ENCODE assay signal across 9 cellular contexts in genomic region chr1:26162220-26162703, GRCh38. TPM values are rescaled to one million over a fixed set of nuclear protein-coding genes. Genes with fewer than 3 reads are reported as not detected.
DNase-seq lines count a peak whose midpoint lies in the region; ATAC-seq and TF ChIP-seq lines count a peak whose summit lies in the region.
"Had no signal": no experiment of that assay in that cellular context is flagged by ENCODE, and none has a peak within 500 bp of the region (broad histone marks: within the 10 kb centered on the region; RNA-seq: fewer than 3 reads in every experiment).

No MANE protein-coding gene starts in this region.

- H3K36me3 ChIP-seq in adipocyte (ENCODE audit: control insufficient read depth, insufficient read depth, low read length, severe bottlenecking) (no peaks in the 10 kb centered on the region), kidney epithelial cell (ENCODE audit: control insufficient read depth, insufficient read depth, low read length) (no peaks in the 10 kb centered on the region), thyroid gland (no peaks in the 10 kb centered on the region)

- TF ChIP-seq CTCF in kidney epithelial cell (IDR thresholded peaks at IDR 0.05; ENCODE audit: insufficient read depth, low read length, poor library complexity, severe bottlenecking) (no peak), thyroid gland (IDR thresholded peaks at IDR 0.05) (no peak)

- peaks cover 9% of the 10 kb centered on the region for H3K4me1 ChIP-seq in adipocyte (ENCODE audit: control insufficient read depth, insufficient read depth, low read length)
- peaks cover 13 to 17% of the 10 kb centered on the region in 2 donors for H3K4me1 ChIP-seq in thyroid gland

- H3K4me3 ChIP-seq in adipocyte (ENCODE audit: low read length) = peak overlapping the region; percentile 60
- H3K4me3 ChIP-seq in kidney epithelial cell (ENCODE audit: low read depth, low read length) = peak overlapping the region; percentile 27
- peak overlapping the region in 2 of 3 donors; percentile 25 to 49 for H3K4me3 ChIP-seq in thyroid gland (replicated peaks in 1 of 3)

- no peaks in the 10 kb centered on the region for H3K9me3 Mint-ChIP-seq in activated CD4-positive, alpha-beta memory T cell treated with anti-CD3 and anti-CD28 coated beads for 36 hours
- H3K9me3 Mint-ChIP-seq in activated CD4-positive, alpha-beta memory T cell treated with anti-CD3 and anti-CD28 coated beads, Interleukin-2, amount 10 ng/mL, durations not matched to agents 7 days and 5 days = no peaks in the 10 kb centered on the region

- no peak for DNase-seq in activated CD4-positive, alpha-beta memory T cell treated with anti-CD3 and anti-CD28 coated beads for 36 hours
- no peak for DNase-seq in activated CD4-positive, alpha-beta memory T cell treated with anti-CD3 and anti-CD28 coated beads, Interleukin-2, amount 10 ng/mL, durations not matched to agents 7 days and 5 days
- DNase-seq in adipocyte (ENCODE audit: low read depth) (no peak), kidney epithelial cell (ENCODE audit: low read depth) (no peak), thyroid gland (no peak), NOMO-1 treated with DMSO at 0.1 percent for 48 hours (lab: John Stamatoyannopoulos, UW; ENCODE audit: unreplicated experiment) (no peak)

- WGBS in thyroid gland, 2 donors = 24 to 26% methylated on average over 19 to 20 of the region's 20 CpGs

- peaks cover 29% of the 10 kb centered on the region for H3K27me3 Mint-ChIP-seq in activated CD4-positive, alpha-beta memory T cell treated with anti-CD3 and anti-CD28 coated beads for 36 hours
- H3K27me3 Mint-ChIP-seq in activated CD4-positive, alpha-beta memory T cell treated with anti-CD3 and anti-CD28 coated beads, Interleukin-2, amount 10 ng/mL, durations not matched to agents 7 days and 5 days = peaks cover 47% of the 10 kb centered on the region

- peak overlapping the region in 1 of 3 donors; percentile 36 for H3K27ac ChIP-seq in thyroid gland

- no peak for TF ChIP-seq POLR2A in thyroid gland (IDR thresholded peaks at IDR 0.05)

- H3K9me3 ChIP-seq in adipocyte (ENCODE audit: control insufficient read depth, low read length) (no peaks in the 10 kb centered on the region), thyroid gland (no peaks in the 10 kb centered on the region)

- no peak overlapping the region for H3K9ac ChIP-seq in adipocyte (ENCODE audit: low read length)

- ATAC-seq in GM19023 (IDR thresholded peaks at IDR 0.05; ENCODE audit: unreplicated experiment) (no peak), GM19328 (IDR thresholded peaks at IDR 0.05; ENCODE audit: unreplicated experiment) (no peak)

- no peaks in the 10 kb centered on the region for H3K36me3 Mint-ChIP-seq in activated CD4-positive, alpha-beta memory T cell treated with anti-CD3 and anti-CD28 coated beads for 36 hours
- H3K36me3 Mint-ChIP-seq in activated CD4-positive, alpha-beta memory T cell treated with anti-CD3 and anti-CD28 coated beads, Interleukin-2, amount 10 ng/mL, durations not matched to agents 7 days and 5 days (ENCODE audit: low read depth) = no peaks in the 10 kb centered on the region

- intact Hi-C loops in activated CD4-positive, alpha-beta memory T cell treated with anti-CD3 and anti-CD28 coated beads for 36 hours (cut with micrococcal nuclease) = loop anchor here (5.0 kb wide), 2 partner anchors 55 to 125 kb away; no protein-coding TSS in a partner anchor
- intact Hi-C loops in thyroid gland (cut with DNase I) = loop anchor here (5.0 kb wide), 1 partner anchor 55 kb away; no protein-coding TSS in a partner anchor

- peaks cover 10% of the 10 kb centered on the region for H3K4me1 Mint-ChIP-seq in activated CD4-positive, alpha-beta memory T cell treated with anti-CD3 and anti-CD28 coated beads for 36 hours (ENCODE audit: low read depth)
- peaks cover 30% of the 10 kb centered on the region for H3K4me1 Mint-ChIP-seq in activated CD4-positive, alpha-beta memory T cell treated with anti-CD3 and anti-CD28 coated beads, Interleukin-2, amount 10 ng/mL, durations not matched to agents 7 days and 5 days

- POLR2A ChIA-PET in activated CD4-positive, alpha-beta memory T cell treated with anti-CD3 and anti-CD28 coated beads for 36 hours (lab: Charles Lee) = no interaction called here
- POLR2A ChIA-PET in activated CD4-positive, alpha-beta memory T cell treated with anti-CD3 and anti-CD28 coated beads, Interleukin-2, amount 10 ng/mL, durations not matched to agents 7 days and 5 days (lab: Charles Lee) = interaction anchor here (0.7 to 2.0 kb wide), 2 partner anchors 36 to 72 kb away, joined by 3 to 7 read pairs; partner anchors contain the start of gene CEP85

- peaks cover 34% of the 10 kb centered on the region for H3K27me3 ChIP-seq in adipocyte (replicated peaks; ENCODE audit: control insufficient read depth, insufficient read depth, low read length)
- peaks cover 26% of the 10 kb centered on the region for H3K27me3 ChIP-seq in kidney epithelial cell (ENCODE audit: control insufficient read depth, insufficient read depth, low read length)
- no peaks in the 10 kb centered on the region for H3K27me3 ChIP-seq in thyroid gland

- peak overlapping the region; percentile 24 for H3K4me3 Mint-ChIP-seq in activated CD4-positive, alpha-beta memory T cell treated with anti-CD3 and anti-CD28 coated beads for 36 hours
- H3K4me3 Mint-ChIP-seq in activated CD4-positive, alpha-beta memory T cell treated with anti-CD3 and anti-CD28 coated beads, Interleukin-2, amount 10 ng/mL, durations not matched to agents 7 days and 5 days = no peak overlapping the region

- CTCF ChIA-PET in activated CD4-positive, alpha-beta memory T cell treated with anti-CD3 and anti-CD28 coated beads for 36 hours (lab: Charles Lee) = interaction anchor here (0.6 to 3.5 kb wide), 4 partner anchors 18 to 57 kb away, joined by 3 to 19 read pairs (median 4); no protein-coding TSS in a partner anchor
- CTCF ChIA-PET in activated CD4-positive, alpha-beta memory T cell treated with anti-CD3 and anti-CD28 coated beads, Interleukin-2, amount 10 ng/mL, durations not matched to agents 7 days and 5 days (lab: Charles Lee) = interaction anchor here (1.2 to 2.7 kb wide), 6 partner anchors 23 to 255 kb away, joined by 3 to 14 read pairs (median 4); partner anchors contain the start of gene CEP85

- H3K27ac Mint-ChIP-seq in activated CD4-positive, alpha-beta memory T cell treated with anti-CD3 and anti-CD28 coated beads for 36 hours = no peak overlapping the region
- no peak overlapping the region for H3K27ac Mint-ChIP-seq in activated CD4-positive, alpha-beta memory T cell treated with anti-CD3 and anti-CD28 coated beads, Interleukin-2, amount 10 ng/mL, durations not matched to agents 7 days and 5 days

RNA-seq across cellular contexts. Expression of gene FAM110D, which starts 3.4 kb away (rescaled TPM):
- not detected for total RNA-seq in activated CD4-positive, alpha-beta memory T cell treated with anti-CD3 and anti-CD28 coated beads for 36 hours
- total RNA-seq in activated CD4-positive, alpha-beta memory T cell treated with anti-CD3 and anti-CD28 coated beads, Interleukin-2, amount 10 ng/mL, durations not matched to agents 7 days and 5 days = not detected
- total RNA-seq in kidney epithelial cell (0.07 and 0.79 TPM in 2 replicates), thyroid gland (10 to 100 TPM in 1 of 4 donors, 1 to 10 TPM in 3; 3.5 to 15.6 (median 6.8) TPM)

RNA-seq across cellular contexts. Expression of gene C1orf232, which starts 6.5 kb away (rescaled TPM):
- total RNA-seq in activated CD4-positive, alpha-beta memory T cell treated with anti-CD3 and anti-CD28 coated beads for 36 hours = not detected
- total RNA-seq in activated CD4-positive, alpha-beta memory T cell treated with anti-CD3 and anti-CD28 coated beads, Interleukin-2, amount 10 ng/mL, durations not matched to agents 7 days and 5 days = not detected
- total RNA-seq in kidney epithelial cell = not detected in 2 replicates
- total RNA-seq in thyroid gland = not detected
- total RNA-seq: pulmonary artery endothelial cell had no signal

RNA-seq across cellular contexts. Expression of gene ZNF593, which starts 7.4 kb away (rescaled TPM):
- total RNA-seq in activated CD4-positive, alpha-beta memory T cell treated with anti-CD3 and anti-CD28 coated beads for 36 hours = 10 to 100 TPM; 37.4 to 38.0 TPM
- 10 to 100 TPM; 20.3 to 22.9 TPM for total RNA-seq in activated CD4-positive, alpha-beta memory T cell treated with anti-CD3 and anti-CD28 coated beads, Interleukin-2, amount 10 ng/mL, durations not matched to agents 7 days and 5 days
- total RNA-seq in kidney epithelial cell (53.0 and 73.8 TPM in 2 replicates), thyroid gland (10 to 100 TPM; 18.3 to 65.8 (median 27.3) TPM)

RNA-seq across cellular contexts. Expression of gene ZNF593OS, which starts 9.4 kb away (rescaled TPM):
- total RNA-seq in activated CD4-positive, alpha-beta memory T cell treated with anti-CD3 and anti-CD28 coated beads for 36 hours = not detected
- total RNA-seq in activated CD4-positive, alpha-beta memory T cell treated with anti-CD3 and anti-CD28 coated beads, Interleukin-2, amount 10 ng/mL, durations not matched to agents 7 days and 5 days = not detected
- not detected in 2 replicates for total RNA-seq in kidney epithelial cell
- under 1 TPM in 1 of 4 donors, not detected in 3; 0.33 TPM for total RNA-seq in thyroid gland
- total RNA-seq: pulmonary artery endothelial cell had no signal

RNA-seq across cellular contexts. Expression of gene CNKSR1, which starts 15.0 kb away (rescaled TPM):
- total RNA-seq in activated CD4-positive, alpha-beta memory T cell treated with anti-CD3 and anti-CD28 coated beads for 36 hours = 1 to 10 TPM; 1.3 to 1.5 TPM
- 1 to 10 TPM; 1.8 to 5.3 TPM for total RNA-seq in activated CD4-positive, alpha-beta memory T cell treated with anti-CD3 and anti-CD28 coated beads, Interleukin-2, amount 10 ng/mL, durations not matched to agents 7 days and 5 days
- total RNA-seq in kidney epithelial cell (15.2 and 16.8 TPM in 2 replicates), thyroid gland (10 to 100 TPM; 20.0 to 81.2 (median 31.6) TPM)
- total RNA-seq: pulmonary artery endothelial cell had no signal
